Comparison of ENCODE assay signal across 8 cellular contexts in the genomic region with DNA sequence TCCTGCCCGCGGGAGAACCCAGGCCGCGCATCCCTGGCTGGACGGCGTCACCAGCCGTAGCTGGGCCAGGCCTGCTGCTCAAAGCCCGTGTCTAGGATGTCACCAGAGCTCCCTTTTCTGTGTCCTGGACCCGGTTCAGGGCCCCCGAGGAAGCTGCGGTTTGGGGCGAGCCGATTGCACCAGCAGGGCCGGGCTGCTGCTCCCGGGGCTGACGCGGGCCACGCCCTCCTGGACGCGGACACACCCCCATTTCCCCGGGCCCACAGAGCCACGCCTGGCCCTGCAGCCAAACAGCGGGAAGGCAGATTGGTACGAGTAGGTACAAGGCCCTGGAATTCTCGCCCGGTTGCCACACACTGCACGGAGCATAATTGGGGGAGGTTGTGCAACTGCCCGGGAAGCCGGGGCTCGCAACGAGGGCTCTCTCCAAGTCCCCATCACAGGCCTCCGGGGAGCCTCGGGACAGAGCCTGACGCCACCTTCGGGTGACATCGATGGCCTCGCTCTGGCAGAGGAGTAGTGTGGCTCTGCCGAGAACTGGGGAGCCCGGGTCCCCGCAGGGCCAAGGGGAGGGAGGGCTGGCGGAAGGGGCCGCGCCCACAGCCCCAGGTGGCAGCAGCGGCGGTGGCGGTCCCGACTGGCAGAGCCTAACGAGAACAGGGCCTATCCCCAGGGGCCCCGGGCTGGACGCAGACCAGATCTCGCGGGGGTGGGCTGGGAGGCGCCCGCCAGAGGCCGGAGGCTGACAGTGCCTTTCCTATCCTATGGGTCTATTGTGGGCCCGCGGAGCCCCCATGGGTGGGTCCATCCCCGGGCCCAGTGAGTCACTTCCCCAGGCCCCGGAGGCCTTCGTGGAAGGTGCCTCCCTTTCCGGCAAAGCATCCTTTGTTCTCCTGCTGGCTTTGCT. TPM values are rescaled to one million over a fixed set of nuclear protein-coding genes. Genes with fewer than 3 reads are reported as not detected.
DNase-seq lines count a peak whose midpoint lies in the region; TF ChIP-seq lines count a peak whose summit lies in the region.

No MANE protein-coding gene starts in this region.

- no peak overlapping the region for H3K27ac Mint-ChIP-seq in HFFc6

- H3K4me3 Mint-ChIP-seq in HFFc6: peak overlapping the region; percentile 62

- no peak for TF ChIP-seq CTCF in AG10803 (conservative IDR thresholded peaks at IDR 0.05; ENCODE audit: low read length)
- TF ChIP-seq CTCF in HFFc6 (IDR thresholded peaks at IDR 0.05): no peak
- TF ChIP-seq CTCF in hepatocyte (IDR thresholded peaks at IDR 0.05; ENCODE audit: poor library complexity): no peak
- no peak for TF ChIP-seq CTCF in sigmoid colon (IDR thresholded peaks at IDR 0.05)

- no peaks in the 10 kb centered on the region for H3K9me3 Mint-ChIP-seq in HFFc6

- no peaks in the 10 kb centered on the region for H3K79me2 ChIP-seq in hepatocyte

- H3K27me3 ChIP-seq in hepatocyte: no peaks in the 10 kb centered on the region
- H3K27me3 ChIP-seq in sigmoid colon: no peaks in the 10 kb centered on the region

- peaks cover 9% of the 10 kb centered on the region; the same call in 1 of the 2 replicates for H3K27me3 Mint-ChIP-seq in HFFc6 (ENCODE audit: insufficient read depth)

- no peaks in the 10 kb centered on the region for H3K9me3 ChIP-seq in hepatocyte (ENCODE audit: low read depth)
- no peaks in the 10 kb centered on the region for H3K9me3 ChIP-seq in sigmoid colon

- H3K27ac ChIP-seq in hepatocyte (peak overlapping the region; percentile 27), sigmoid colon (peak overlapping the region; percentile 12 to 72 (median 61))

- H3K4me1 ChIP-seq in hepatocyte (ENCODE audit: insufficient read depth) (peaks cover 6% of the 10 kb centered on the region), sigmoid colon (peaks cover 0 to 19% (median 15%) of the 10 kb centered on the region in 4 donors)

- peaks cover 6% of the 10 kb centered on the region; the same call in 1 of the 2 replicates for H3K4me1 Mint-ChIP-seq in HFFc6 (ENCODE audit: low read depth)

- H3K4me3 ChIP-seq in AG10803 (ENCODE audit: low read length): peak overlapping the region; percentile 50
- no peak overlapping the region for H3K4me3 ChIP-seq in hepatocyte
- H3K4me3 ChIP-seq in sigmoid colon: peak overlapping the region; percentile 24 to 49 (median 39)

- WGBS in hepatocyte (ENCODE audit: low lambda C conversion rate, missing lambda C conversion rate): 11% methylated on average over 49 of the region's 61 CpGs
- 1 to 3% methylated on average over 61 of the region's 61 CpGs for WGBS in sigmoid colon, 2 donors

- DNase-seq in AG10803 (ENCODE audit: low read depth) (peak; percentile 83), HFFc6 (peak; percentile 27), SKM-1 (lab: John Stamatoyannopoulos, UW; ENCODE audit: unreplicated experiment) (peak; percentile 76), amniotic epithelial cell (ENCODE audit: low read depth) (peak; percentile 89), hepatocyte (ENCODE audit: low spot score) (peak; percentile 74), sigmoid colon (peak; percentile 88), SHP77 (lab: John Stamatoyannopoulos, UW) (no peak), NCI-H1048 (lab: John Stamatoyannopoulos, UW) (no peak)

- no peak for TF ChIP-seq EP300 in sigmoid colon (IDR thresholded peaks at IDR 0.05)

- no peaks in the 10 kb centered on the region for H4K20me1 ChIP-seq in hepatocyte (ENCODE audit: insufficient read depth, poor library complexity, severe bottlenecking)

- peak overlapping the region; percentile 55 for H2AFZ ChIP-seq in hepatocyte

- no peaks in the 10 kb centered on the region for H3K36me3 Mint-ChIP-seq in HFFc6 (ENCODE audit: low read depth)

- TF ChIP-seq POLR2A in sigmoid colon (IDR thresholded peaks at IDR 0.05): no peak

- peak overlapping the region; percentile 75 for H3K4me2 ChIP-seq in hepatocyte

- intact Hi-C loops in sigmoid colon (cut with DNase I): no loop called here

- H3K9me2 ChIP-seq in hepatocyte (replicated peaks; ENCODE audit: insufficient read depth): no peaks in the 10 kb centered on the region

- H3K36me3 ChIP-seq in hepatocyte (replicated peaks; ENCODE audit: insufficient read depth, low read depth): no peaks in the 10 kb centered on the region
- no peaks in the 10 kb centered on the region for H3K36me3 ChIP-seq in sigmoid colon

RNA-seq across cellular contexts. Expression of gene KCTD15, which starts 23.5 kb away (rescaled TPM):
- total RNA-seq in HFFc6 (2021; fragmentation: NEBNext Ultra II Directional; extraction: Animal tissue kit (Norgen Biotek cat#: 25700)): 10 to 100 TPM in 1 of 6 experiments, 1 to 10 TPM in 5; 5.9 to 11.7 (median 7.1) TPM
- total RNA-seq in hepatocyte (25.9 and 55.8 TPM in 2 replicates), sigmoid colon (100 to 1,000 TPM in 1 of 4 donors, 10 to 100 TPM in 3; 52.8 to 132 (median 75.8) TPM)
- polyA plus RNA-seq in hepatocyte (8.4 and 10.1 TPM in 2 replicates), sigmoid colon (10 to 100 TPM in 1 of 3 donors, 1 to 10 TPM in 2; 3.0 to 13.9 (median 4.2) TPM)

Comparison
In these comparisons a context has a peak if more than half of its experiments do, and no peak if none do; other contexts are left out.
1. DNase-seq: peak in AG10803 (single experiment), HFFc6 (single experiment), SKM-1 (single experiment), amniotic epithelial cell (single experiment), hepatocyte (single experiment) and sigmoid colon (single experiment); none in SHP77 (0 of 2) and NCI-H1048 (single experiment).